In genomic region chr19:48333467-48334384, GRCh38 we compare ENCODE assay signal across 8 cellular contexts. TPM values are rescaled to one million over a fixed set of nuclear protein-coding genes. Genes with fewer than 3 reads are reported as not detected.
DNase-seq lines count a peak whose midpoint lies in the region; ATAC-seq and TF ChIP-seq lines count a peak whose summit lies in the region.

No MANE protein-coding gene starts in this region.

- H3K27me3 Mint-ChIP-seq in CD4-positive, alpha-beta T cell = no peaks in the 10 kb centered on the region

- peak overlapping the region; percentile 97 for H3K9ac ChIP-seq in mucosa of rectum (ENCODE audit: low read depth in 1 of 2, low read length in 2 of 2)

- no peaks in the 10 kb centered on the region for H3K9me3 Mint-ChIP-seq in CD4-positive, alpha-beta T cell

- H3K4me3 ChIP-seq in mucosa of rectum (ENCODE audit: low read length in 2 of 2) = peak overlapping the region; percentile 93 to 94

- POLR2A ChIA-PET in CD4-positive, alpha-beta T cell (lab: Charles Lee) = interaction anchor here (0.6 to 6.4 kb wide), 28 partner anchors 10 to 312 kb away, joined by 3 to 360 read pairs (median 4); partner anchors contain the start of genes CA11, CARD8, DBP and EMP3

- peaks cover 37% of the 10 kb centered on the region for H3K36me3 Mint-ChIP-seq in CD4-positive, alpha-beta T cell (ENCODE audit: low read depth)

- peak; percentile 89 to 95 (median 93) for DNase-seq in CD4-positive, alpha-beta T cell
- peak; percentile 99 for DNase-seq in HT-29 (ENCODE audit: low spot score)
- peak; percentile 90 for DNase-seq in NOMO-1 treated with dmso at 0.1 percent for 144 hours (lab: John Stamatoyannopoulos, UW; ENCODE audit: unreplicated experiment)
- DNase-seq in activated T-cell treated with anti-CD3 and anti-CD28 coated beads for 1 hour (ENCODE audit: low read depth) = peak; percentile 92
- peak; percentile 67 for DNase-seq in epithelial cell of prostate (ENCODE audit: low read depth, low spot score)
- DNase-seq in stimulated activated CD8-positive, alpha-beta memory T cell treated with anti-CD3 and anti-CD28 coated beads, Interleukin-4, amount 100 ng/mL, for 24 hours (ENCODE audit: low read depth) = peak; percentile 87

- peaks cover 26 to 34% of the 10 kb centered on the region in 2 donors for H3K4me1 ChIP-seq in mucosa of rectum (ENCODE audit: control insufficient read depth in 2 of 2, insufficient read depth in 2 of 2, low read length in 2 of 2)

- CTCF ChIA-PET in CD4-positive, alpha-beta T cell (lab: Charles Lee) = interaction anchor here (0.7 to 4.0 kb wide), 19 partner anchors 12 to 136 kb away, joined by 3 to 159 read pairs (median 6); partner anchors contain the start of genes EMP3, KDELR1, SYNGR4 and TMEM143

- peak overlapping the region; percentile 97 for H3K27ac ChIP-seq in CD4-positive, alpha-beta T cell (ENCODE audit: low read depth, low read length)
- H3K27ac ChIP-seq in epithelial cell of prostate (peak overlapping the region; percentile 64), mucosa of rectum (ENCODE audit: low read depth in 2 of 2, low read length in 2 of 2) (peak overlapping the region; percentile 99)

- H3K4me3 Mint-ChIP-seq in CD4-positive, alpha-beta T cell = peak overlapping the region; percentile 89

- peaks cover 0 to 3% of the 10 kb centered on the region in 2 donors for H3K36me3 ChIP-seq in mucosa of rectum (ENCODE audit: control insufficient read depth in 2 of 2, insufficient read depth in 2 of 2, low read length in 2 of 2)

- no peaks in the 10 kb centered on the region for H3K27me3 ChIP-seq in CD4-positive, alpha-beta T cell (ENCODE audit: control insufficient read depth, insufficient read depth, low read length)
- H3K27me3 ChIP-seq in mucosa of rectum (ENCODE audit: control insufficient read depth in 2 of 2, insufficient read depth in 2 of 2, low read length in 2 of 2) = no peaks in the 10 kb centered on the region

- H3K9me3 ChIP-seq in CD4-positive, alpha-beta T cell (ENCODE audit: control insufficient read depth, low read length) = no peaks in the 10 kb centered on the region
- H3K9me3 ChIP-seq in mucosa of rectum (ENCODE audit: control insufficient read depth in 2 of 2, low read length in 2 of 2) = no peaks in the 10 kb centered on the region

- peak overlapping the region; percentile 99 for H3K27ac Mint-ChIP-seq in CD4-positive, alpha-beta T cell

- peak; percentile 56 for ATAC-seq in CD4-positive, alpha-beta T cell (ENCODE audit: poor library complexity)
- ATAC-seq in GM19452 (IDR thresholded peaks at IDR 0.05; ENCODE audit: unreplicated experiment) = peak; percentile 47

- intact Hi-C loops in CD4-positive, alpha-beta T cell (cut with DNase I, micrococcal nuclease) = loop anchor here (1.0 to 5.0 kb wide), 8 partner anchors 8 to 304 kb away; partner anchors contain the start of genes TMEM143 (in 2 of the 2), CYTH2 (in 1 of the 2), DBP (in 1 of the 2) and EMP3 (in 1 of the 2)

- H3K4me1 Mint-ChIP-seq in CD4-positive, alpha-beta T cell (ENCODE audit: low read depth) = peaks cover 47% of the 10 kb centered on the region

- peak; percentile 84 for TF ChIP-seq CTCF in CD4-positive, alpha-beta T cell (IDR thresholded peaks at IDR 0.05)

RNA-seq across cellular contexts. Expression of gene EMP3, which starts 8.4 kb away (rescaled TPM):
- total RNA-seq in CD4-positive, alpha-beta T cell = 100 to 1,000 TPM; 185 to 201 TPM
- total RNA-seq in HT-29 (2014; rRNA removed; shearing (Covaris generic)) = 3.1 TPM in 1 of 2 replicates, not detected in the other

RNA-seq across cellular contexts. Expression of gene TMEM143, which starts 30.0 kb away (rescaled TPM):
- 10 to 100 TPM in 1 of 2 experiments, 1 to 10 TPM in 1; 9.4 to 11.0 TPM for total RNA-seq in CD4-positive, alpha-beta T cell
- total RNA-seq in HT-29 (2014; rRNA removed; shearing (Covaris generic)) = 12.7 and 14.7 TPM in 2 replicates

RNA-seq across cellular contexts. Expression of gene SYNGR4, which starts 30.4 kb away (rescaled TPM):
- not detected for total RNA-seq in CD4-positive, alpha-beta T cell
- 0.34 and 1.2 TPM in 2 replicates for total RNA-seq in HT-29 (2014; rRNA removed; shearing (Covaris generic))

RNA-seq across cellular contexts. Expression of gene KDELR1, which starts 57.6 kb away (rescaled TPM):
- total RNA-seq in CD4-positive, alpha-beta T cell = 10 to 100 TPM; 32.2 to 39.6 TPM
- total RNA-seq in HT-29 (2014; rRNA removed; shearing (Covaris generic)) = 150 and 189 TPM in 2 replicates

RNA-seq across cellular contexts. Expression of gene GRIN2D, which starts 59.7 kb away (rescaled TPM):
- total RNA-seq in CD4-positive, alpha-beta T cell = under 1 TPM in 1 of 2 experiments, not detected in 1; 0.06 TPM
- total RNA-seq in HT-29 (2014; rRNA removed; shearing (Covaris generic)) = 10.7 and 12.6 TPM in 2 replicates

Comparison
In these comparisons a context has a peak if more than half of its experiments do, and no peak if none do; other contexts are left out.
1. Peak in every context shown above with its lines: DNase-seq, ATAC-seq, H3K4me3 ChIP-seq and H3K27ac ChIP-seq.
2. RNA of gene EMP3, which starts 8.4 kb away (total RNA-seq): 185 to 201 TPM in CD4-positive, alpha-beta T cell; 3.1 TPM in HT-29; every median in the first group is over 10 times any median in the second.